Comparison of ENCODE assay signal across 8 cellular contexts in the genomic region with DNA sequence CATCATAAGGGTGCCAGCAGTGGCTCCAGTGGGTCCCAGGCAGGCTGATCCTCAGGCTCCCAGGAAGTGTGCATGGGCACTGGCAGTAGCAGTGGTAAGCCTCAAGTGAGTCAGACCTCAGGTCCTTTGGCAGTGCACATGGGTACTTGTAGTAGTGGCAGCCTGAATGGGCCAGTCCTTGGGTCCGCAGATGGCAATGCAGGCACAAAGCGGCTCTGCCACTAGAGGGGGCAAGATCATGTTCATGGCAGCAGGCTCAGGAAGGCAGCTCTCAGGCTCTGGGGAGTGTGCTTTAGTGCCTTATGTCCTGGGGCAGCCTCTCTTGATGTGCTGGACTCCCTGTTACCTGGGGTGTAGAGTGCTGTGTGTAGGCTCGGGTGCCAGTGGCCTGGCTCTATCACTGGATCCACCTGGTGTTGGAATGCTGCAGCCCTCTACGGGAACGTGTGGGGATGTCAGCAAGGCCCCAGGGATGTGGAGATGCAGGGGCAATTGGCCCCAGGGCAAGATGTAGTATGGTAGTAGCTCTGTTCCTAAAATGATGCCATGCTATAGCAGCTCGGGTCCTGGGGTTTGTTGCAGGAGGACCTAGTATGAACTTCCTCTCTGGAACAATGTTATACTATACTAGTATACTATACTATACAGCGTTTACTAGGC. TPM values are rescaled to one million over a fixed set of nuclear protein-coding genes. Genes with fewer than 3 reads are reported as not detected.
DNase-seq lines count a peak whose midpoint lies in the region; ATAC-seq and TF ChIP-seq lines count a peak whose summit lies in the region.

No MANE protein-coding gene starts in this region.

- peak; percentile 2 for DNase-seq in AG04449 (ENCODE audit: low read depth, low spot score)
- DNase-seq in NCI-H226 = peak; percentile 33
- DNase-seq in activated CD4-positive, CD25-positive, alpha-beta regulatory T cell treated with anti-CD3 and anti-CD28 coated beads, Interleukin-2, amount 50 U/mL, for 72 hours = peak; percentile 45
- peak; percentile 37 to 72 for DNase-seq in dermis microvascular lymphatic vessel endothelial cell (ENCODE audit: low read depth in 2 of 2)
- peak; percentile 86 for DNase-seq in mesendoderm
- peak; percentile 2 to 34 (median 6) for DNase-seq in stimulated activated naive CD4-positive, alpha-beta T cell (lab: John Stamatoyannopoulos, UW)
- no peak for DNase-seq in midbrain (lab: John Stamatoyannopoulos, UW)

- no peaks in the 10 kb centered on the region for H3K79me2 ChIP-seq in mesendoderm (ENCODE audit: control insufficient read depth, insufficient read depth, low read length)

- no peak overlapping the region for H4K5ac ChIP-seq in mesendoderm (ENCODE audit: low read length)

- H2AK5ac ChIP-seq in mesendoderm (ENCODE audit: low read length) = no peak overlapping the region

- H2BK15ac ChIP-seq in mesendoderm (replicated peaks; ENCODE audit: low read depth) = no peak overlapping the region

- POLR2A ChIA-PET in AG04449 (lab: Yijun Ruan, JAX) = no interaction called here

- WGBS in mesendoderm (ENCODE audit: extremely low coverage, insufficient coverage, low lambda C conversion rate) = no CpG with 5 or more reads among the region's 7 CpGs

- no peak overlapping the region for H3K56ac ChIP-seq in mesendoderm (ENCODE audit: low read length)

- ATAC-seq in GM18519 (IDR thresholded peaks at IDR 0.05; ENCODE audit: low FRiP score, unreplicated experiment) = peak; percentile 56

- H3K18ac ChIP-seq in mesendoderm (ENCODE audit: low read length) = no peak overlapping the region

- peak; percentile 87 for TF ChIP-seq CTCF in AG04449 (IDR thresholded peaks at IDR 0.05; ENCODE audit: insufficient read depth, low read length, missing control alignments)

- H3K23ac ChIP-seq in mesendoderm (ENCODE audit: low read length) = no peak overlapping the region

- H3K4me3 ChIP-seq in AG04449 (ENCODE audit: low read depth, low read length) (no peak overlapping the region), mesendoderm (ENCODE audit: low read length) (no peak overlapping the region)

- no peak overlapping the region for H3K27ac ChIP-seq in mesendoderm (ENCODE audit: low read depth, low read length)

- no peak overlapping the region for H3K4ac ChIP-seq in mesendoderm (ENCODE audit: low read depth, low read length)

- H2BK5ac ChIP-seq in mesendoderm (ENCODE audit: low read length) = no peak overlapping the region

- no peaks in the 10 kb centered on the region for H3K4me1 ChIP-seq in mesendoderm (ENCODE audit: control insufficient read depth, low read depth, low read length)

- no peak overlapping the region for H4K8ac ChIP-seq in mesendoderm (ENCODE audit: low read depth, low read length)

- CTCF ChIA-PET in AG04449 (lab: Yijun Ruan, JAX) = interaction anchor here (0.6 to 5.6 kb wide), 9 partner anchors 8 to 327 kb away, joined by 3 to 41 read pairs (median 3); a partner anchor contains a TSS

- no peak overlapping the region for H3K9ac ChIP-seq in mesendoderm (ENCODE audit: low read length)

- H3K79me1 ChIP-seq in mesendoderm (ENCODE audit: low read length) = no peaks in the 10 kb centered on the region

- H3K27me3 ChIP-seq in mesendoderm (ENCODE audit: insufficient read depth, low read length, poor library complexity) = no peaks in the 10 kb centered on the region

- H3K4me2 ChIP-seq in mesendoderm (ENCODE audit: low read length) = no peak overlapping the region

- no peak overlapping the region for H2BK120ac ChIP-seq in mesendoderm (ENCODE audit: low read depth, low read length)

- no peaks in the 10 kb centered on the region for H3K36me3 ChIP-seq in mesendoderm (ENCODE audit: control insufficient read depth, insufficient read depth, low read length)

RNA-seq across cellular contexts. Expression of a gene that starts 11.0 kb away (rescaled TPM):
- total RNA-seq in dermis microvascular lymphatic vessel endothelial cell = 0.13 TPM in 2 replicates
- 2.5 TPM for polyA plus RNA-seq in mesendoderm (2013, experiment 1 of 2)
- 2.6 TPM for polyA plus RNA-seq in mesendoderm (2013, experiment 2 of 2)

RNA-seq across cellular contexts. Expression of a gene that starts 31.4 kb away (rescaled TPM):
- total RNA-seq in dermis microvascular lymphatic vessel endothelial cell = 7.8 and 9.2 TPM in 2 replicates
- 11.5 TPM for polyA plus RNA-seq in mesendoderm (2013, experiment 1 of 2)
- polyA plus RNA-seq in mesendoderm (2013, experiment 2 of 2) = 12.6 TPM

RNA-seq across cellular contexts. Expression of a gene that starts 31.5 kb away (rescaled TPM):
- 2.7 and 2.9 TPM in 2 replicates for total RNA-seq in dermis microvascular lymphatic vessel endothelial cell
- polyA plus RNA-seq in mesendoderm (2013, experiment 1 of 2) = 2.7 TPM
- polyA plus RNA-seq in mesendoderm (2013, experiment 2 of 2) = 2.8 TPM

RNA-seq across cellular contexts. Expression of a gene that starts 33.2 kb away (rescaled TPM):
- total RNA-seq in dermis microvascular lymphatic vessel endothelial cell = 57.3 and 82.7 TPM in 2 replicates
- polyA plus RNA-seq in mesendoderm (2013, experiment 1 of 2) = 44.9 TPM
- polyA plus RNA-seq in mesendoderm (2013, experiment 2 of 2) = 43.9 TPM
